1 cellular context compared by ENCODE assay signal in genomic region chr3:13484861-13485590, GRCh38.
A peak's percentile ranks its signal among the peaks of the same experiment; 100 is the strongest.
TF ChIP-seq lines count a peak whose summit lies in the region.

No MANE protein-coding gene starts in this region.

TF ChIP-seq in K562, 482 proteins besides CTCF, POLR2A, EP300 and RAD21 (continued from another document and continues in another):
- TF ChIP-seq FOS (IDR thresholded peaks at IDR 0.05; ENCODE audit: extremely low read depth, insufficient read length) (no peak), RBM15 (IDR thresholded peaks at IDR 0.05; ENCODE audit: insufficient read depth, low read length) (no peak), HNRNPL (IDR thresholded peaks at IDR 0.05; ENCODE audit: low read depth, low read length) (0 out of 2 replicates have a peak, but pooled peaks have one; percentile 25), ZZZ3 (IDR thresholded peaks at IDR 0.05) (no peak), NONO (IDR thresholded peaks at IDR 0.05; ENCODE audit: low read depth in 2 of 2, low read length in 1 of 2) (peak in 1 of 2 experiments; percentile 66; a peak in 1 of 4 replicates), DMBX1 (CRISPR knock-in tag; IDR thresholded peaks at IDR 0.05; ENCODE audit: borderline replicate concordance) (peak; percentile 81; the same call in 1 of the 2 replicates), ZNF232 (CRISPR knock-in tag; IDR thresholded peaks at IDR 0.05) (no peak), ATF1 (CRISPR knock-in tag; IDR thresholded peaks at IDR 0.05) (no peak), ATF1 (tag; IDR thresholded peaks at IDR 0.05) (peak; percentile 41; the same call in 1 of the 2 replicates), HCFC1 (IDR thresholded peaks at IDR 0.05; ENCODE audit: low read depth, low read length) (peak; percentile 18; the same call in 1 of the 2 replicates), BRCA1 (IDR thresholded peaks at IDR 0.05) (no peak), BRCA1 (CRISPR knock-in tag; IDR thresholded peaks at IDR 0.05) (no peak), ERF (CRISPR knock-in tag; IDR thresholded peaks at IDR 0.05) (peak; percentile 80), POLR3A (IDR thresholded peaks at IDR 0.05; ENCODE audit: borderline replicate concordance, extremely low read depth, insufficient read depth, insufficient read length) (no peak), CBX5 (IDR thresholded peaks at IDR 0.05; ENCODE audit: borderline replicate concordance, low read depth) (peak; percentile 31; the same call in 1 of the 2 replicates), TSC22D4 (tag; IDR thresholded peaks at IDR 0.05) (no peak), SMC3 (conservative IDR thresholded peaks at IDR 0.05; ENCODE audit: insufficient read depth, low read depth, low read length) (no peak), MIER1 (IDR thresholded peaks at IDR 0.05; ENCODE audit: low read depth) (no peak), CBX8 (IDR thresholded peaks at IDR 0.05; ENCODE audit: borderline replicate concordance, extremely low read depth, low read depth, low read length, poor library complexity, severe bottlenecking) (no peak), NCOA4 (IDR thresholded peaks at IDR 0.05; ENCODE audit: partially characterized antibody) (no peak), POLR2AphosphoS5 (IDR thresholded peaks at IDR 0.05; ENCODE audit: control insufficient read depth, insufficient read depth, low read depth, low read length) (peak; percentile 97), TAF7 (tag; IDR thresholded peaks at IDR 0.05) (no peak), SAP30 (IDR thresholded peaks at IDR 0.05; ENCODE audit: borderline replicate concordance, insufficient read depth, low read depth, low read length, poor library complexity, severe bottlenecking) (no peak), SMAD4 (CRISPR knock-in tag; conservative IDR thresholded peaks at IDR 0.05) (peak; percentile 93), PCBP1 (IDR thresholded peaks at IDR 0.05; ENCODE audit: low read depth, low read length, poor library complexity, severe bottlenecking) (no peak), ESRRB (CRISPR knock-in tag; IDR thresholded peaks at IDR 0.05; ENCODE audit: borderline replicate concordance) (no peak), ETV6 (IDR thresholded peaks at IDR 0.05; ENCODE audit: borderline replicate concordance in 1 of 2, low read depth in 2 of 2, low read length in 1 of 2) (peak in 1 of 2 experiments; percentile 66; a peak in 1 of 4 replicates), ETV6 (CRISPR knock-in tag; IDR thresholded peaks at IDR 0.05; ENCODE audit: borderline replicate concordance) (no peak), ZNF12 (CRISPR knock-in tag; IDR thresholded peaks at IDR 0.05) (no peak), ILK (tag; IDR thresholded peaks at IDR 0.05; ENCODE audit: borderline replicate concordance, low read depth) (no peak), PHF21A (IDR thresholded peaks at IDR 0.05; ENCODE audit: borderline replicate concordance, low read depth) (peak; percentile 72; the same call in 1 of the 2 replicates), NFE2L1 (tag; IDR thresholded peaks at IDR 0.05; ENCODE audit: borderline replicate concordance, low read depth) (no peak), NCOA2 (IDR thresholded peaks at IDR 0.05; ENCODE audit: partially characterized antibody in 2 of 2) (no peak), FOXA1 (IDR thresholded peaks at IDR 0.05; ENCODE audit: borderline replicate concordance) (no peak), MCM3 (IDR thresholded peaks at IDR 0.05) (no peak), U2AF2 (optimal IDR thresholded peaks at IDR 0.05; ENCODE audit: low read depth, low read length) (no peak), E2F5 (CRISPR knock-in tag; IDR thresholded peaks at IDR 0.05) (no peak), ZNF395 (CRISPR knock-in tag; IDR thresholded peaks at IDR 0.05) (no peak), CREBBP (IDR thresholded peaks at IDR 0.05; ENCODE audit: low read depth, low read length) (no peak), NRF1 (conservative IDR thresholded peaks at IDR 0.05 in 1 of 2, IDR thresholded peaks at IDR 0.05 in 1 of 2) (peak; percentile 92 to 93), NFRKB (IDR thresholded peaks at IDR 0.05; ENCODE audit: low read depth) (no peak), ZNF79 (CRISPR knock-in tag; IDR thresholded peaks at IDR 0.05; ENCODE audit: low read depth) (no peak), JUNB (CRISPR knock-in tag; conservative IDR thresholded peaks at IDR 0.05) (no peak), ZNF165 (CRISPR knock-in tag; IDR thresholded peaks at IDR 0.05; ENCODE audit: borderline replicate concordance) (no peak), ZNF384 (IDR thresholded peaks at IDR 0.05; ENCODE audit: low read depth, low read length) (no peak), ZNF717 (CRISPR knock-in tag; IDR thresholded peaks at IDR 0.05) (no peak), NFXL1 (CRISPR knock-in tag; IDR thresholded peaks at IDR 0.05) (no peak), ZNF274 (IDR thresholded peaks at IDR 0.05; ENCODE audit: borderline replicate concordance, low read depth, low read length) (peak; percentile 58; the same call in 1 of the 2 replicates), FOXK1 (CRISPR knock-in tag; IDR thresholded peaks at IDR 0.05; ENCODE audit: borderline replicate concordance) (no peak)
- TF ChIP-seq, protein P1, sequence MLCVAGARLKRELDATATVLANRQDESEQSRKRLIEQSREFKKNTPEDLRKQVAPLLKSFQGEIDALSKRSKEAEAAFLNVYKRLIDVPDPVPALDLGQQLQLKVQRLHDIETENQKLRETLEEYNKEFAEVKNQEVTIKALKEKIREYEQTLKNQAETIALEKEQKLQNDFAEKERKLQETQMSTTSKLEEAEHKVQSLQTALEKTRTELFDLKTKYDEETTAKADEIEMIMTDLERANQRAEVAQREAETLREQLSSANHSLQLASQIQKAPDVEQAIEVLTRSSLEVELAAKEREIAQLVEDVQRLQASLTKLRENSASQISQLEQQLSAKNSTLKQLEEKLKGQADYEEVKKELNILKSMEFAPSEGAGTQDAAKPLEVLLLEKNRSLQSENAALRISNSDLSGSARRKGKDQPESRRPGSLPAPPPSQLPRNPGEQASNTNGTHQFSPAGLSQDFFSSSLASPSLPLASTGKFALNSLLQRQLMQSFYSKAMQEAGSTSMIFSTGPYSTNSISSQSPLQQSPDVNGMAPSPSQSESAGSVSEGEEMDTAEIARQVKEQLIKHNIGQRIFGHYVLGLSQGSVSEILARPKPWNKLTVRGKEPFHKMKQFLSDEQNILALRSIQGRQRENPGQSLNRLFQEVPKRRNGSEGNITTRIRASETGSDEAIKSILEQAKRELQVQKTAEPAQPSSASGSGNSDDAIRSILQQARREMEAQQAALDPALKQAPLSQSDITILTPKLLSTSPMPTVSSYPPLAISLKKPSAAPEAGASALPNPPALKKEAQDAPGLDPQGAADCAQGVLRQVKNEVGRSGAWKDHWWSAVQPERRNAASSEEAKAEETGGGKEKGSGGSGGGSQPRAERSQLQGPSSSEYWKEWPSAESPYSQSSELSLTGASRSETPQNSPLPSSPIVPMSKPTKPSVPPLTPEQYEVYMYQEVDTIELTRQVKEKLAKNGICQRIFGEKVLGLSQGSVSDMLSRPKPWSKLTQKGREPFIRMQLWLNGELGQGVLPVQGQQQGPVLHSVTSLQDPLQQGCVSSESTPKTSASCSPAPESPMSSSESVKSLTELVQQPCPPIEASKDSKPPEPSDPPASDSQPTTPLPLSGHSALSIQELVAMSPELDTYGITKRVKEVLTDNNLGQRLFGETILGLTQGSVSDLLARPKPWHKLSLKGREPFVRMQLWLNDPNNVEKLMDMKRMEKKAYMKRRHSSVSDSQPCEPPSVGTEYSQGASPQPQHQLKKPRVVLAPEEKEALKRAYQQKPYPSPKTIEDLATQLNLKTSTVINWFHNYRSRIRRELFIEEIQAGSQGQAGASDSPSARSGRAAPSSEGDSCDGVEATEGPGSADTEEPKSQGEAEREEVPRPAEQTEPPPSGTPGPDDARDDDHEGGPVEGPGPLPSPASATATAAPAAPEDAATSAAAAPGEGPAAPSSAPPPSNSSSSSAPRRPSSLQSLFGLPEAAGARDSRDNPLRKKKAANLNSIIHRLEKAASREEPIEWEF (CRISPR knock-in tag; IDR thresholded peaks at IDR 0.05), result 0 out of 2 replicates have a peak, but pooled peaks have one; percentile 45
- TF ChIP-seq, protein P2, sequence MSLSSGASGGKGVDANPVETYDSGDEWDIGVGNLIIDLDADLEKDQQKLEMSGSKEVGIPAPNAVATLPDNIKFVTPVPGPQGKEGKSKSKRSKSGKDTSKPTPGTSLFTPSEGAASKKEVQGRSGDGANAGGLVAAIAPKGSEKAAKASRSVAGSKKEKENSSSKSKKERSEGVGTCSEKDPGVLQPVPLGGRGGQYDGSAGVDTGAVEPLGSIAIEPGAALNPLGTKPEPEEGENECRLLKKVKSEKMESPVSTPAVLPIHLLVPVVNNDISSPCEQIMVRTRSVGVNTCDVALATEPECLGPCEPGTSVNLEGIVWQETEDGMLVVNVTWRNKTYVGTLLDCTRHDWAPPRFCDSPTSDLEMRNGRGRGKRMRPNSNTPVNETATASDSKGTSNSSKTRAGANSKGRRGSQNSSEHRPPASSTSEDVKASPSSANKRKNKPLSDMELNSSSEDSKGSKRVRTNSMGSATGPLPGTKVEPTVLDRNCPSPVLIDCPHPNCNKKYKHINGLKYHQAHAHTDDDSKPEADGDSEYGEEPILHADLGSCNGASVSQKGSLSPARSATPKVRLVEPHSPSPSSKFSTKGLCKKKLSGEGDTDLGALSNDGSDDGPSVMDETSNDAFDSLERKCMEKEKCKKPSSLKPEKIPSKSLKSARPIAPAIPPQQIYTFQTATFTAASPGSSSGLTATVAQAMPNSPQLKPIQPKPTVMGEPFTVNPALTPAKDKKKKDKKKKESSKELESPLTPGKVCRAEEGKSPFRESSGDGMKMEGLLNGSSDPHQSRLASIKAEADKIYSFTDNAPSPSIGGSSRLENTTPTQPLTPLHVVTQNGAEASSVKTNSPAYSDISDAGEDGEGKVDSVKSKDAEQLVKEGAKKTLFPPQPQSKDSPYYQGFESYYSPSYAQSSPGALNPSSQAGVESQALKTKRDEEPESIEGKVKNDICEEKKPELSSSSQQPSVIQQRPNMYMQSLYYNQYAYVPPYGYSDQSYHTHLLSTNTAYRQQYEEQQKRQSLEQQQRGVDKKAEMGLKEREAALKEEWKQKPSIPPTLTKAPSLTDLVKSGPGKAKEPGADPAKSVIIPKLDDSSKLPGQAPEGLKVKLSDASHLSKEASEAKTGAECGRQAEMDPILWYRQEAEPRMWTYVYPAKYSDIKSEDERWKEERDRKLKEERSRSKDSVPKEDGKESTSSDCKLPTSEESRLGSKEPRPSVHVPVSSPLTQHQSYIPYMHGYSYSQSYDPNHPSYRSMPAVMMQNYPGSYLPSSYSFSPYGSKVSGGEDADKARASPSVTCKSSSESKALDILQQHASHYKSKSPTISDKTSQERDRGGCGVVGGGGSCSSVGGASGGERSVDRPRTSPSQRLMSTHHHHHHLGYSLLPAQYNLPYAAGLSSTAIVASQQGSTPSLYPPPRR (CRISPR knock-in tag; IDR thresholded peaks at IDR 0.05; ENCODE audit: borderline replicate concordance), result 0 out of 2 replicates have a peak, but pooled peaks have one; percentile 63
- TF ChIP-seq, protein P3, sequence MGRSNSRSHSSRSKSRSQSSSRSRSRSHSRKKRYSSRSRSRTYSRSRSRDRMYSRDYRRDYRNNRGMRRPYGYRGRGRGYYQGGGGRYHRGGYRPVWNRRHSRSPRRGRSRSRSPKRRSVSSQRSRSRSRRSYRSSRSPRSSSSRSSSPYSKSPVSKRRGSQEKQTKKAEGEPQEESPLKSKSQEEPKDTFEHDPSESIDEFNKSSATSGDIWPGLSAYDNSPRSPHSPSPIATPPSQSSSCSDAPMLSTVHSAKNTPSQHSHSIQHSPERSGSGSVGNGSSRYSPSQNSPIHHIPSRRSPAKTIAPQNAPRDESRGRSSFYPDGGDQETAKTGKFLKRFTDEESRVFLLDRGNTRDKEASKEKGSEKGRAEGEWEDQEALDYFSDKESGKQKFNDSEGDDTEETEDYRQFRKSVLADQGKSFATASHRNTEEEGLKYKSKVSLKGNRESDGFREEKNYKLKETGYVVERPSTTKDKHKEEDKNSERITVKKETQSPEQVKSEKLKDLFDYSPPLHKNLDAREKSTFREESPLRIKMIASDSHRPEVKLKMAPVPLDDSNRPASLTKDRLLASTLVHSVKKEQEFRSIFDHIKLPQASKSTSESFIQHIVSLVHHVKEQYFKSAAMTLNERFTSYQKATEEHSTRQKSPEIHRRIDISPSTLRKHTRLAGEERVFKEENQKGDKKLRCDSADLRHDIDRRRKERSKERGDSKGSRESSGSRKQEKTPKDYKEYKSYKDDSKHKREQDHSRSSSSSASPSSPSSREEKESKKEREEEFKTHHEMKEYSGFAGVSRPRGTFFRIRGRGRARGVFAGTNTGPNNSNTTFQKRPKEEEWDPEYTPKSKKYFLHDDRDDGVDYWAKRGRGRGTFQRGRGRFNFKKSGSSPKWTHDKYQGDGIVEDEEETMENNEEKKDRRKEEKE (IDR thresholded peaks at IDR 0.05; ENCODE audit: borderline replicate concordance in 1 of 2, control insufficient read depth in 1 of 2, low read depth in 2 of 2, low read length in 1 of 2), result 0 out of 4 replicates have a peak, but pooled peaks of 1 of the 2 experiments have one; percentile 72
- TF ChIP-seq, protein P4, sequence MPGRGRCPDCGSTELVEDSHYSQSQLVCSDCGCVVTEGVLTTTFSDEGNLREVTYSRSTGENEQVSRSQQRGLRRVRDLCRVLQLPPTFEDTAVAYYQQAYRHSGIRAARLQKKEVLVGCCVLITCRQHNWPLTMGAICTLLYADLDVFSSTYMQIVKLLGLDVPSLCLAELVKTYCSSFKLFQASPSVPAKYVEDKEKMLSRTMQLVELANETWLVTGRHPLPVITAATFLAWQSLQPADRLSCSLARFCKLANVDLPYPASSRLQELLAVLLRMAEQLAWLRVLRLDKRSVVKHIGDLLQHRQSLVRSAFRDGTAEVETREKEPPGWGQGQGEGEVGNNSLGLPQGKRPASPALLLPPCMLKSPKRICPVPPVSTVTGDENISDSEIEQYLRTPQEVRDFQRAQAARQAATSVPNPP (IDR thresholded peaks at IDR 0.05; ENCODE audit: borderline replicate concordance, insufficient read depth, insufficient read length), result no peak
